Comparison of ENCODE assay signal across 15 cellular contexts in the genomic region with DNA sequence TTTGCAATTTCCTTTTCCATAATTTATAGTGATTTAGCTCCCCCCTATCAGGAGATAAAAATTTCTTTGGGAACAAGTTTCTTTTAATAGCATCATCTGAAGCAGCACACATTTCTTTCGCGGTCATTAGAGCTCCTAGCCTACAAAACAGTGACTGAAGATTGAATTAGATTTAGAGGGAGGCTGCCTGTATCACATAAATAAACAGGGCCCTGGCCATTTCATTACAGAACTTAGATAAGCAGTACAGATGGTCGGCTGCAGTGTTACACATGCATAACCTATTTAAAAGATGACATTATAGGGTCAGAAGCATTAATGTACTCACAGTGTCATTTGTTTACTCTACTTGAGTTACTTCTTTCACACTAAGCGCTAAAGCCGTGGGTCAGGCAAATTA.
A peak's percentile ranks its signal among the peaks of the same experiment; 100 is the strongest.
DNase-seq lines count a peak whose midpoint lies in the region; ATAC-seq and TF ChIP-seq lines count a peak whose summit lies in the region.
"Had no signal": no experiment of that assay in that cellular context is flagged by ENCODE, and none has a peak within 500 bp of the region (broad histone marks: within the 10 kb centered on the region; RNA-seq: fewer than 3 reads in every experiment).

No MANE protein-coding gene starts in this region.

- H2AFZ ChIP-seq in GM23338: no peak overlapping the region

- H3K4me3 ChIP-seq in left ventricle myocardium inferior: no peak overlapping the region
- H3K4me3 ChIP-seq in heart left ventricle: no peak overlapping the region
- H3K4me3 ChIP-seq in GM23338: no peak overlapping the region
- H3K4me3 ChIP-seq in SJCRH30: no peak overlapping the region
- H3K4me3 ChIP-seq: K562 had no signal

- H3K36me3 Mint-ChIP-seq in GM23338 (ENCODE audit: low read depth): peaks cover 13% of the 10 kb centered on the region
- H3K36me3 Mint-ChIP-seq: CD4-positive, alpha-beta memory T cell had no signal

- peaks cover 16% of the 10 kb centered on the region for H3K4me1 Mint-ChIP-seq in GM23338
- H3K4me1 Mint-ChIP-seq: B cell; CD4-positive, alpha-beta memory T cell had no signal

- peak overlapping the region; percentile 47 for H3K27ac ChIP-seq in left ventricle myocardium inferior (replicated peaks)
- H3K27ac ChIP-seq in heart left ventricle: peak overlapping the region in 5 of 12 donors; percentile 9 to 21 (median 11)
- no peak overlapping the region for H3K27ac ChIP-seq in GM23338 (ENCODE audit: low read depth)
- H3K27ac ChIP-seq in SJCRH30: no peak overlapping the region
- H3K27ac ChIP-seq: C4-2B, HL-60 had no signal

- no peaks in the 10 kb centered on the region for H3K36me3 ChIP-seq in left ventricle myocardium inferior
- no peaks in the 10 kb centered on the region for H3K36me3 ChIP-seq in heart left ventricle
- no peaks in the 10 kb centered on the region for H3K36me3 ChIP-seq in GM23338 (ENCODE audit: insufficient read depth)
- H3K36me3 ChIP-seq in SJCRH30: no peaks in the 10 kb centered on the region

- no peak overlapping the region for H3K4me3 Mint-ChIP-seq in GM23338
- H3K4me3 Mint-ChIP-seq: B cell; CD4-positive, alpha-beta memory T cell; H9 had no signal

- 46 to 54% (median 50%) methylated on average over 5 of the region's 5 CpGs for WGBS in heart left ventricle, 4 donors

- no peaks in the 10 kb centered on the region for H3F3A ChIP-seq in GM23338 (replicated peaks; ENCODE audit: low read depth)

- H3K9me2 ChIP-seq in GM23338 (ENCODE audit: insufficient read depth): no peaks in the 10 kb centered on the region

- TF ChIP-seq CTCF in left ventricle myocardium inferior (IDR thresholded peaks at IDR 0.05; ENCODE audit: borderline replicate concordance): no peak
- no peak for TF ChIP-seq CTCF in heart left ventricle (IDR thresholded peaks at IDR 0.05)
- TF ChIP-seq CTCF in GM23338 (conservative IDR thresholded peaks at IDR 0.05; ENCODE audit: low read depth in 2 of 2): no peak

- ATAC-seq in heart left ventricle: no peak
- no peak for ATAC-seq in GM23338
- no peak for ATAC-seq in GM18505 (IDR thresholded peaks at IDR 0.05; ENCODE audit: unreplicated experiment)

- no peaks in the 10 kb centered on the region for H4K20me1 ChIP-seq in GM23338 (replicated peaks; ENCODE audit: insufficient read depth)

- DNase-seq in left ventricle myocardium inferior (no peak), heart left ventricle (no peak), GM23338 (ENCODE audit: low spot score) (no peak), NCI-H82 treated with DMSO at 0.1 percent for 48 hours (lab: John Stamatoyannopoulos, UW; ENCODE audit: unreplicated experiment) (peak; percentile 27), left kidney (ENCODE audit: low read depth, low spot score) (peak; percentile 27), epidermal melanocyte (ENCODE audit: insufficient read length, low spot score) (no peak), SJCRH30 (no peak)
- DNase-seq: CD4-positive, alpha-beta memory T cell; GOT3; H9 had no signal

- peaks cover 14% of the 10 kb centered on the region; the same call in 2 of the 3 replicates for H3K9me3 Mint-ChIP-seq in GM23338

- H3K4me1 ChIP-seq in left ventricle myocardium inferior: peaks cover 25% of the 10 kb centered on the region
- H3K4me1 ChIP-seq in heart left ventricle: peaks cover 0 to 17% (median 3%) of the 10 kb centered on the region in 12 donors
- H3K4me1 ChIP-seq in GM23338 (ENCODE audit: insufficient read depth): peaks cover 20% of the 10 kb centered on the region
- peaks cover 18% of the 10 kb centered on the region for H3K4me1 ChIP-seq in SJCRH30

- H3K27me3 ChIP-seq in left ventricle myocardium inferior (ENCODE audit: low read depth): no peaks in the 10 kb centered on the region
- H3K27me3 ChIP-seq in heart left ventricle: no peaks in the 10 kb centered on the region
- H3K27me3 ChIP-seq in GM23338 (ENCODE audit: insufficient read depth): no peaks in the 10 kb centered on the region
- no peaks in the 10 kb centered on the region for H3K27me3 ChIP-seq in SJCRH30

- H3K9me3 ChIP-seq in left ventricle myocardium inferior (replicated peaks): no peaks in the 10 kb centered on the region
- no peaks in the 10 kb centered on the region for H3K9me3 ChIP-seq in heart left ventricle
- no peaks in the 10 kb centered on the region for H3K9me3 ChIP-seq in SJCRH30 (replicated peaks)

- TF ChIP-seq POLR2A in heart left ventricle (IDR thresholded peaks at IDR 0.05) (no peak), GM18505 (IDR thresholded peaks at IDR 0.05; ENCODE audit: borderline replicate concordance, extremely low read depth, insufficient read depth, insufficient read length) (no peak)

- H3K79me2 ChIP-seq in GM23338 (replicated peaks; ENCODE audit: insufficient read depth): no peaks in the 10 kb centered on the region

- no peak overlapping the region for H3K27ac Mint-ChIP-seq in GM23338
- H3K27ac Mint-ChIP-seq: B cell; CD4-positive, alpha-beta memory T cell; H9 had no signal

- intact Hi-C loops in left ventricle myocardium inferior (cut with micrococcal nuclease): loop anchor here (5.0 kb wide), 1 partner anchor 352 kb away; no protein-coding TSS in a partner anchor
- intact Hi-C loops in heart left ventricle (cut with DNase I): loop anchor here (1.0 to 10.0 kb wide), 11 partner anchors 101 to 705 kb away; a partner anchor contains a TSS

- peaks cover 5% of the 10 kb centered on the region for H3K27me3 Mint-ChIP-seq in GM23338 (ENCODE audit: insufficient read depth, low read depth, poor library complexity)

- peak overlapping the region; percentile 65; the same call in 1 of the 2 replicates for H3K4me2 ChIP-seq in GM23338

TF ChIP-seq in GM23338, 12 proteins besides CTCF, POLR2A, EP300 and RAD21:
- TF ChIP-seq ZNF331 (CRISPR knock-in tag; IDR thresholded peaks at IDR 0.05; ENCODE audit: low read depth): no peak
- TF ChIP-seq EZH2 (IDR thresholded peaks at IDR 0.05; ENCODE audit: low read depth, unreplicated experiment): no peak
- TF ChIP-seq, protein P1, sequence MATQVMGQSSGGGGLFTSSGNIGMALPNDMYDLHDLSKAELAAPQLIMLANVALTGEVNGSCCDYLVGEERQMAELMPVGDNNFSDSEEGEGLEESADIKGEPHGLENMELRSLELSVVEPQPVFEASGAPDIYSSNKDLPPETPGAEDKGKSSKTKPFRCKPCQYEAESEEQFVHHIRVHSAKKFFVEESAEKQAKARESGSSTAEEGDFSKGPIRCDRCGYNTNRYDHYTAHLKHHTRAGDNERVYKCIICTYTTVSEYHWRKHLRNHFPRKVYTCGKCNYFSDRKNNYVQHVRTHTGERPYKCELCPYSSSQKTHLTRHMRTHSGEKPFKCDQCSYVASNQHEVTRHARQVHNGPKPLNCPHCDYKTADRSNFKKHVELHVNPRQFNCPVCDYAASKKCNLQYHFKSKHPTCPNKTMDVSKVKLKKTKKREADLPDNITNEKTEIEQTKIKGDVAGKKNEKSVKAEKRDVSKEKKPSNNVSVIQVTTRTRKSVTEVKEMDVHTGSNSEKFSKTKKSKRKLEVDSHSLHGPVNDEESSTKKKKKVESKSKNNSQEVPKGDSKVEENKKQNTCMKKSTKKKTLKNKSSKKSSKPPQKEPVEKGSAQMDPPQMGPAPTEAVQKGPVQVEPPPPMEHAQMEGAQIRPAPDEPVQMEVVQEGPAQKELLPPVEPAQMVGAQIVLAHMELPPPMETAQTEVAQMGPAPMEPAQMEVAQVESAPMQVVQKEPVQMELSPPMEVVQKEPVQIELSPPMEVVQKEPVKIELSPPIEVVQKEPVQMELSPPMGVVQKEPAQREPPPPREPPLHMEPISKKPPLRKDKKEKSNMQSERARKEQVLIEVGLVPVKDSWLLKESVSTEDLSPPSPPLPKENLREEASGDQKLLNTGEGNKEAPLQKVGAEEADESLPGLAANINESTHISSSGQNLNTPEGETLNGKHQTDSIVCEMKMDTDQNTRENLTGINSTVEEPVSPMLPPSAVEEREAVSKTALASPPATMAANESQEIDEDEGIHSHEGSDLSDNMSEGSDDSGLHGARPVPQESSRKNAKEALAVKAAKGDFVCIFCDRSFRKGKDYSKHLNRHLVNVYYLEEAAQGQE (IDR thresholded peaks at IDR 0.05; ENCODE audit: unreplicated experiment): no peak

Comparison
In these comparisons a context has a peak if more than half of its experiments do, and no peak if none do; other contexts are left out.
1. DNase-seq: peak in NCI-H82 treated with DMSO at 0.1 percent for 48 hours (single experiment) and left kidney (single experiment); none in left ventricle myocardium inferior (single experiment), heart left ventricle (0 of 5), GM23338 (single experiment), epidermal melanocyte (single experiment) and SJCRH30 (0 of 2).